24 cellular contexts compared by ENCODE assay signal in genomic region chr1:203302894-203303293, GRCh38. TPM values are rescaled to one million over a fixed set of nuclear protein-coding genes. Genes with fewer than 3 reads are reported as not detected.
A peak's percentile ranks its signal among the peaks of the same experiment; 100 is the strongest.
DNase-seq lines count a peak whose midpoint lies in the region; ATAC-seq and TF ChIP-seq lines count a peak whose summit lies in the region.
"Had no signal": no experiment of that assay in that cellular context is flagged by ENCODE, and none has a peak within 500 bp of the region (broad histone marks: within the 10 kb centered on the region; RNA-seq: fewer than 3 reads in every experiment).

No MANE protein-coding gene starts in this region.

- ATAC-seq in activated T-helper 17 cell treated with anti-CD3 and anti-CD28 coated beads, Interleukin-2, amount 50 U/mL, for 72 hours (replicated peaks), result no peak
- ATAC-seq in naive thymus-derived CD8-positive, alpha-beta T cell, result no peak
- ATAC-seq: activated CD4-positive, CD25-positive, alpha-beta regulatory T cell treated with anti-CD3 and anti-CD28 coated beads, Interleukin-2, amount 50 U/mL, for 24 hours; left lung; Panc1; right lobe of liver had no signal

- peaks cover 42% of the 10 kb centered on the region for H3K4me1 Mint-ChIP-seq in activated CD4-positive, alpha-beta memory T cell treated with anti-CD3 and anti-CD28 coated beads for 36 hours (ENCODE audit: low read depth)
- peaks cover 56% of the 10 kb centered on the region for H3K4me1 Mint-ChIP-seq in activated CD4-positive, alpha-beta memory T cell treated with anti-CD3 and anti-CD28 coated beads, Interleukin-2, amount 10 ng/mL, durations not matched to agents 7 days and 5 days
- peaks cover 26% of the 10 kb centered on the region for H3K4me1 Mint-ChIP-seq in activated T-helper 17 cell treated with anti-CD3 and anti-CD28 coated beads, Interleukin-2, amount 50 U/mL, for 72 hours
- H3K4me1 Mint-ChIP-seq in naive thymus-derived CD8-positive, alpha-beta T cell, result peaks cover 34 to 65% (median 50%) of the 10 kb centered on the region in 4 donors
- peaks cover 34% of the 10 kb centered on the region for H3K4me1 Mint-ChIP-seq in type B pancreatic cell (ENCODE audit: unreplicated experiment)

- peak overlapping the region; percentile 98 for H3K27ac Mint-ChIP-seq in activated CD4-positive, alpha-beta memory T cell treated with anti-CD3 and anti-CD28 coated beads for 36 hours
- H3K27ac Mint-ChIP-seq in activated CD4-positive, alpha-beta memory T cell treated with anti-CD3 and anti-CD28 coated beads, Interleukin-2, amount 10 ng/mL, durations not matched to agents 7 days and 5 days, result no peak overlapping the region
- peak overlapping the region; percentile 94 for H3K27ac Mint-ChIP-seq in activated T-helper 17 cell treated with anti-CD3 and anti-CD28 coated beads, Interleukin-2, amount 50 U/mL, for 72 hours
- peak overlapping the region; percentile 98 to 100 (median 98) for H3K27ac Mint-ChIP-seq in naive thymus-derived CD8-positive, alpha-beta T cell
- H3K27ac Mint-ChIP-seq in type B pancreatic cell, result peak overlapping the region; percentile 71

- CTCF ChIA-PET in activated CD4-positive, alpha-beta memory T cell treated with anti-CD3 and anti-CD28 coated beads for 36 hours (lab: Charles Lee), result interaction anchor here (0.6 kb wide), 1 partner anchor 30 kb away, joined by 3 read pairs; no protein-coding TSS in a partner anchor
- CTCF ChIA-PET in activated CD4-positive, alpha-beta memory T cell treated with anti-CD3 and anti-CD28 coated beads, Interleukin-2, amount 10 ng/mL, durations not matched to agents 7 days and 5 days (lab: Charles Lee), result no interaction called here

- no peak for DNase-seq in activated CD4-positive, alpha-beta memory T cell treated with anti-CD3 and anti-CD28 coated beads for 36 hours
- DNase-seq in activated CD4-positive, alpha-beta memory T cell treated with anti-CD3 and anti-CD28 coated beads, Interleukin-2, amount 10 ng/mL, durations not matched to agents 7 days and 5 days, result no peak
- peak in 1 of 10 donors; percentile 16 for DNase-seq in naive thymus-derived CD8-positive, alpha-beta T cell
- DNase-seq in type B pancreatic cell (ENCODE audit: extremely low spot score, unreplicated experiment), result no peak
- DNase-seq in superior temporal gyrus (ENCODE audit: extremely low spot score), result no peak
- no peak for DNase-seq in islet precursor cell
- DNase-seq in amygdala (lab: John Stamatoyannopoulos, UW), result no peak
- DNase-seq: 8988T; anterior cingulate cortex; BE2C; effector memory CD4-positive, alpha-beta T cell; glutamatergic neuron; H7; Kasumi-1; left lung; NCI-H1417 treated with DMSO at 0.1 percent for 48 hours; NCI-H82; right lobe of liver; upper lobe of left lung had no signal

- POLR2A ChIA-PET in activated CD4-positive, alpha-beta memory T cell treated with anti-CD3 and anti-CD28 coated beads for 36 hours (lab: Charles Lee), result no interaction called here
- POLR2A ChIA-PET in activated CD4-positive, alpha-beta memory T cell treated with anti-CD3 and anti-CD28 coated beads, Interleukin-2, amount 10 ng/mL, durations not matched to agents 7 days and 5 days (lab: Charles Lee), result no interaction called here
- POLR2A ChIA-PET in naive thymus-derived CD8-positive, alpha-beta T cell (lab: Charles Lee), result no interaction called here

- H3K9me3 Mint-ChIP-seq in activated CD4-positive, alpha-beta memory T cell treated with anti-CD3 and anti-CD28 coated beads for 36 hours, result no peaks in the 10 kb centered on the region
- H3K9me3 Mint-ChIP-seq in activated CD4-positive, alpha-beta memory T cell treated with anti-CD3 and anti-CD28 coated beads, Interleukin-2, amount 10 ng/mL, durations not matched to agents 7 days and 5 days, result no peaks in the 10 kb centered on the region
- H3K9me3 Mint-ChIP-seq in activated T-helper 17 cell treated with anti-CD3 and anti-CD28 coated beads, Interleukin-2, amount 50 U/mL, for 72 hours, result no peaks in the 10 kb centered on the region
- H3K9me3 Mint-ChIP-seq in naive thymus-derived CD8-positive, alpha-beta T cell, result peaks cover 0 to 2% (median 0%) of the 10 kb centered on the region in 9 donors
- H3K9me3 Mint-ChIP-seq in type B pancreatic cell, result no peaks in the 10 kb centered on the region
- H3K9me3 Mint-ChIP-seq: activated T-helper 2 cell treated with anti-CD3 and anti-CD28 coated beads, Interferon-gamma antibody, Interleukin-2, Interleukin-4, amounts not matched to agents 10 μg/mL and 5 μg/mL and 100 μg/mL, durations not matched to agents 14 hours and 24 hours and 36 hours; stimulated activated naive CD8-positive, alpha-beta T cell treated with anti-CD3 and anti-CD28 coated beads, Interleukin-15, Interleukin-2, amounts not matched to agents 100 ng/mL and 50 ng/mL, for 24 hours had no signal

- H3K4me3 Mint-ChIP-seq in activated CD4-positive, alpha-beta memory T cell treated with anti-CD3 and anti-CD28 coated beads for 36 hours, result no peak overlapping the region
- H3K4me3 Mint-ChIP-seq in activated CD4-positive, alpha-beta memory T cell treated with anti-CD3 and anti-CD28 coated beads, Interleukin-2, amount 10 ng/mL, durations not matched to agents 7 days and 5 days, result no peak overlapping the region
- peak overlapping the region; percentile 99 for H3K4me3 Mint-ChIP-seq in activated T-helper 17 cell treated with anti-CD3 and anti-CD28 coated beads, Interleukin-2, amount 50 U/mL, for 72 hours
- peak overlapping the region in 2 of 10 donors; percentile 98 for H3K4me3 Mint-ChIP-seq in naive thymus-derived CD8-positive, alpha-beta T cell
- peak overlapping the region; percentile 83 for H3K4me3 Mint-ChIP-seq in type B pancreatic cell

- intact Hi-C loops in activated CD4-positive, alpha-beta memory T cell treated with anti-CD3 and anti-CD28 coated beads for 36 hours (cut with micrococcal nuclease), result no loop called here

- TF ChIP-seq CTCF in type B pancreatic cell (conservative IDR thresholded peaks at IDR 0.05), result no peak

- peaks cover 25% of the 10 kb centered on the region for H3K36me3 Mint-ChIP-seq in activated CD4-positive, alpha-beta memory T cell treated with anti-CD3 and anti-CD28 coated beads for 36 hours
- peaks cover 23% of the 10 kb centered on the region for H3K36me3 Mint-ChIP-seq in activated CD4-positive, alpha-beta memory T cell treated with anti-CD3 and anti-CD28 coated beads, Interleukin-2, amount 10 ng/mL, durations not matched to agents 7 days and 5 days (ENCODE audit: low read depth)
- peaks cover 48% of the 10 kb centered on the region for H3K36me3 Mint-ChIP-seq in activated T-helper 17 cell treated with anti-CD3 and anti-CD28 coated beads, Interleukin-2, amount 50 U/mL, for 72 hours (ENCODE audit: low read depth)
- peaks cover 13 to 19% (median 14%) of the 10 kb centered on the region in 3 donors for H3K36me3 Mint-ChIP-seq in naive thymus-derived CD8-positive, alpha-beta T cell
- H3K36me3 Mint-ChIP-seq in type B pancreatic cell, result peaks cover 4% of the 10 kb centered on the region

- no peaks in the 10 kb centered on the region for H3K27me3 Mint-ChIP-seq in activated CD4-positive, alpha-beta memory T cell treated with anti-CD3 and anti-CD28 coated beads for 36 hours
- peaks cover 4% of the 10 kb centered on the region for H3K27me3 Mint-ChIP-seq in activated CD4-positive, alpha-beta memory T cell treated with anti-CD3 and anti-CD28 coated beads, Interleukin-2, amount 10 ng/mL, durations not matched to agents 7 days and 5 days
- H3K27me3 Mint-ChIP-seq in activated T-helper 17 cell treated with anti-CD3 and anti-CD28 coated beads, Interleukin-2, amount 50 U/mL, for 72 hours, result no peaks in the 10 kb centered on the region
- no peaks in the 10 kb centered on the region for H3K27me3 Mint-ChIP-seq in naive thymus-derived CD8-positive, alpha-beta T cell
- peaks cover 4% of the 10 kb centered on the region for H3K27me3 Mint-ChIP-seq in type B pancreatic cell
- H3K27me3 Mint-ChIP-seq: stimulated activated naive CD8-positive, alpha-beta T cell treated with anti-CD3 and anti-CD28 coated beads, Interleukin-15, Interleukin-2, amounts not matched to agents 100 ng/mL and 50 ng/mL, for 24 hours had no signal

RNA-seq across cellular contexts. Expression of gene BTG2, which starts 2.4 kb away (rescaled TPM):
- 100 to 1,000 TPM; 150 TPM for total RNA-seq in activated CD4-positive, alpha-beta memory T cell treated with anti-CD3 and anti-CD28 coated beads for 36 hours
- 100 to 1,000 TPM; 116 TPM for total RNA-seq in activated CD4-positive, alpha-beta memory T cell treated with anti-CD3 and anti-CD28 coated beads, Interleukin-2, amount 10 ng/mL, durations not matched to agents 7 days and 5 days
- total RNA-seq in activated T-helper 17 cell treated with anti-CD3 and anti-CD28 coated beads, Interleukin-2, amount 50 U/mL, for 72 hours, result 100 to 1,000 TPM in 1 of 2 donors, 10 to 100 TPM in 1; 91.3 to 340 TPM
- 100 to 1,000 TPM; 186 to 191 TPM for total RNA-seq in naive thymus-derived CD8-positive, alpha-beta T cell
- polyA plus RNA-seq in naive thymus-derived CD8-positive, alpha-beta T cell, result 100 to 1,000 TPM in 2 of 3 donors, 10 to 100 TPM in 1; 91.8 to 179 (median 122) TPM
- 49.8 and 147 TPM in 2 replicates for total RNA-seq in type B pancreatic cell (ENCODE audit: low replicate concordance)

RNA-seq across cellular contexts. Expression of gene FMOD, which starts 48.0 kb away (rescaled TPM):
- total RNA-seq in activated CD4-positive, alpha-beta memory T cell treated with anti-CD3 and anti-CD28 coated beads for 36 hours, result 1 to 10 TPM in 1 of 2 experiments, under 1 TPM in 1; 0.95 to 1.9 TPM
- under 1 TPM; 0.23 to 0.45 TPM for total RNA-seq in activated CD4-positive, alpha-beta memory T cell treated with anti-CD3 and anti-CD28 coated beads, Interleukin-2, amount 10 ng/mL, durations not matched to agents 7 days and 5 days
- total RNA-seq in activated T-helper 17 cell treated with anti-CD3 and anti-CD28 coated beads, Interleukin-2, amount 50 U/mL, for 72 hours, result under 1 TPM in 1 of 2 donors, not detected in 1; 0.26 TPM
- not detected for total RNA-seq in naive thymus-derived CD8-positive, alpha-beta T cell
- polyA plus RNA-seq in naive thymus-derived CD8-positive, alpha-beta T cell, result not detected
- total RNA-seq in type B pancreatic cell (ENCODE audit: low replicate concordance), result 3.9 and 8.3 TPM in 2 replicates
- total RNA-seq: H7 had no signal

Comparison
In these comparisons a context has a peak if more than half of its experiments do, and no peak if none do; other contexts are left out.
1. H3K4me3 Mint-ChIP-seq: peak in activated T-helper 17 cell treated with anti-CD3 and anti-CD28 coated beads, Interleukin-2, amount 50 U/mL, for 72 hours (single experiment) and type B pancreatic cell (single experiment); none in activated CD4-positive, alpha-beta memory T cell treated with anti-CD3 and anti-CD28 coated beads for 36 hours (single experiment) and activated CD4-positive, alpha-beta memory T cell treated with anti-CD3 and anti-CD28 coated beads, Interleukin-2, amount 10 ng/mL, durations not matched to agents 7 days and 5 days (single experiment).